26 cellular contexts compared by ENCODE assay signal in the genomic region with DNA sequence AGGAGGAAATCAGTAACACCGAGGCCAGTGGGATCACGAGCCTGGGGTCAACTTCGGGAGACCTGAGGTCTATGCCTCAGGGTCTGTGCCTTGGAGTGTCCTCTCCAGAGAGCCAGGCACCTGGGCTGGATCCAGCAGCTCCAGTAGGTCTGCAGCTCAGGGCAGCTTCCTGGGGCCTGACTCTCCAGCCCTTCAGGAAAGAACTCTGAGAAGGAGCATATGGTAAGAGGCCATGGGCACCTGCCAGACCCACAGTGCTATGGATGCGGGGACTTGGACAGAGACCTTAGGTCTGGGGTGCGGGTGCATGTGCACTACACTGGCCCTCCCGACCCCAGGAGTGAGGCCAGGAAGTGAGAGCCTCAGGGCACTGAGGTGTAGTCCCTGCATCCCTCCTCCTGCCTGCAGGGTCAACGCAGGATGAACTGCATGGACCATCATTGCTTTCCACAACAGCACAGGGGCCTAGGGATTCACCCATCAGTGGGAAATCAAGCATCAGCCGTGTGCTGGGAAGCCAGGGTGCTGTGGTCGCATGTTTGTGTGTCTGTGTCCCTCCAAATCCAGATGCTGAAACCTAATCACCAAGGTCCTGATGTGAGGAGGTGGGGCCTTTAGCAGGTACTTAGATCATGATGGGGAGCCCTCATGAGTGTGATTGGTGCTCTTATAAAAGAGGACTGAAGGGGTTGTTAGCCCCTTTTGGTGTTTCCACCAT.
"Had no signal": no experiment of that assay in that cellular context is flagged by ENCODE, and none has a peak within 500 bp of the region (broad histone marks: within the 10 kb centered on the region; RNA-seq: fewer than 3 reads in every experiment).

No MANE protein-coding gene starts in this region.

- H3K27ac ChIP-seq: ascending aorta, brain microvascular endothelial cell, coronary artery, gastroesophageal sphincter, left ventricle myocardium inferior, parathyroid adenoma, stomach, transverse colon, uterus, WERI-Rb-1 had no signal

- H2AFZ ChIP-seq: parathyroid adenoma had no signal

- FAIRE-seq: TTC549 had no signal

- H3K9ac ChIP-seq: parathyroid adenoma had no signal

- H3K4me1 ChIP-seq: ascending aorta, left ventricle myocardium inferior, parathyroid adenoma, uterus had no signal

- DNase-seq: activated CD4-positive, CD25-positive, alpha-beta regulatory T cell treated with anti-CD3 and anti-CD28 coated beads, Interleukin-2, amount 50 U/mL, for 72 hours; activated CD8-positive, alpha-beta memory T cell treated with anti-CD3 and anti-CD28 coated beads, Interleukin-2, amount 50 U/mL, for 4 hours; activated effector memory CD4-positive, alpha-beta T cell treated with Interleukin-2 at 50 U/mL for 16 hours; activated naive CD4-positive, alpha-beta T cell treated with anti-CD3 and anti-CD28 coated beads, Interleukin-2, amount 50 U/mL, for 16 hours; brain microvascular endothelial cell; cerebellar nuclear complex; endodermal cell; hypothalamus; left ventricle myocardium inferior; mammary epithelial cell; right cardiac atrium; stimulated activated CD4-positive, alpha-beta T cell treated with anti-CD3 and anti-CD28 coated beads, Interleukin-12 subunit alpha, Interleukin-12 subunit beta, amount 100 ng/mL, for 4 hours; stimulated activated CD4-positive, alpha-beta T cell treated with anti-CD3 and anti-CD28 coated beads, Interleukin-4, amount 100 ng/mL, for 4 hours; stomach; T-cell; transverse colon; uterus; WERI-Rb-1 had no signal

- H3K4me3 Mint-ChIP-seq: endodermal cell, mesothelial cell of epicardium had no signal

- H3K27ac Mint-ChIP-seq: endodermal cell, mesothelial cell of epicardium had no signal

- H3K79me2 ChIP-seq: parathyroid adenoma had no signal

- H3K27me3 ChIP-seq: ascending aorta, brain microvascular endothelial cell, gastroesophageal sphincter, stomach, transverse colon, uterus had no signal

- H3K9me3 ChIP-seq: ascending aorta, gastroesophageal sphincter, left ventricle myocardium inferior, stomach, transverse colon, uterus had no signal

- H3K27me3 Mint-ChIP-seq: natural killer cell treated with Interleukin-12 subunit alpha and Interleukin-12 subunit beta and Interleukin-15 and Interleukin-18, amount 100 ng/mL, for 72 hours; T-cell had no signal

- ATAC-seq: gastroesophageal sphincter; natural killer cell treated with Interleukin-12 subunit alpha and Interleukin-12 subunit beta and Interleukin-15 and Interleukin-18, amount 100 ng/mL, for 72 hours; right cardiac atrium had no signal

- H3K36me3 Mint-ChIP-seq: mesothelial cell of epicardium; natural killer cell treated with Interleukin-12 subunit alpha and Interleukin-12 subunit beta and Interleukin-15 and Interleukin-18, amount 100 ng/mL, for 72 hours; T-cell had no signal

- H3K4me3 ChIP-seq: ascending aorta, coronary artery, gastroesophageal sphincter, left ventricle myocardium inferior, stomach, transverse colon, uterus had no signal

- H3K36me3 ChIP-seq: ascending aorta, brain microvascular endothelial cell, gastroesophageal sphincter, left ventricle myocardium inferior, stomach, transverse colon, uterus, WERI-Rb-1 had no signal

- H3K9me3 Mint-ChIP-seq: activated T-cell treated with anti-CD3 and anti-CD28 coated beads, Interleukin-2, amount 50 U/mL, for 72 hours; endodermal cell; mesothelial cell of epicardium; natural killer cell treated with Interleukin-12 subunit alpha and Interleukin-12 subunit beta and Interleukin-15 and Interleukin-18, amount 100 ng/mL, for 72 hours; T-cell had no signal
